Comparison of ENCODE assay signal across 29 cellular contexts in genomic region chr18:62670573-62670972, GRCh38.
"Had no signal": no experiment of that assay in that cellular context is flagged by ENCODE, and none has a peak within 500 bp of the region (broad histone marks: within the 10 kb centered on the region; RNA-seq: fewer than 3 reads in every experiment).

No MANE protein-coding gene starts in this region.

- DNase-seq: activated CD4-positive, alpha-beta memory T cell treated with anti-CD3 and anti-CD28 coated beads, Interleukin-2, amount 10 ng/mL, durations not matched to agents 7 days and 5 days; activated CD4-positive, alpha-beta T cell treated with anti-CD3 and anti-CD28 coated beads for 1 hour; activated CD4-positive, alpha-beta T cell treated with anti-CD3 and anti-CD28 coated beads for 4 hours; activated CD4-positive, alpha-beta T cell treated with anti-CD3 and anti-CD28 coated beads, Interleukin-2, amount 10 ng/mL, durations not matched to agents 7 days and 5 days; activated CD4-positive, alpha-beta T cell treated with anti-CD3 and anti-CD28 coated beads, Interleukin-2, amount 50 U/mL, for 4 hours; activated CD8-positive, alpha-beta memory T cell treated with anti-CD3 and anti-CD28 coated beads, Interleukin-2, amount 50 U/mL, for 48 hours; activated effector memory CD4-positive, alpha-beta T cell treated with Interleukin-2 at 50 U/mL for 16 hours; activated gamma-delta T cell treated with Interleukin-2 at 50 U/mL for 16 hours; activated naive CD4-positive, alpha-beta T cell treated with anti-CD3 and anti-CD28 coated beads, Interleukin-2, amount 50 U/mL, for 16 hours; activated naive CD4-positive, alpha-beta T cell treated with Interleukin-2 at 50 U/mL for 16 hours; activated T-cell treated with anti-CD3 and anti-CD28 coated beads for 4 hours; activated T-cell treated with anti-CD3 and anti-CD28 coated beads, Interleukin-2, amount 50 U/mL, for 24 hours; amniotic stem cell; anterior cingulate cortex; brain microvascular endothelial cell; cortex of kidney; dermis blood vessel endothelial cell; effector CD4-positive, alpha-beta T cell; effector memory CD8-positive, alpha-beta T cell; gastrocnemius medialis; glutamatergic neuron; heart left ventricle; T-helper 2 cell had no signal

- H3K4me3 ChIP-seq: gastrocnemius medialis, heart left ventricle had no signal

- ATAC-seq: activated T-helper 17 cell treated with anti-CD3 and anti-CD28 coated beads, Interleukin-2, amount 50 U/mL, for 72 hours; effector memory CD8-positive, alpha-beta T cell; esophagus mucosa; gastrocnemius medialis; heart left ventricle had no signal

- H3K27ac ChIP-seq: brain microvascular endothelial cell, gastrocnemius medialis, heart left ventricle, VCaP had no signal

- H3K27me3 ChIP-seq: brain microvascular endothelial cell, gastrocnemius medialis, heart left ventricle had no signal

- H3K9me3 ChIP-seq: gastrocnemius medialis had no signal

- H3K36me3 ChIP-seq: brain microvascular endothelial cell, gastrocnemius medialis, heart left ventricle had no signal

- H3K4me1 ChIP-seq: gastrocnemius medialis, heart left ventricle had no signal

- FAIRE-seq: astrocyte, bronchial epithelial cell, endothelial cell of umbilical vein had no signal
